ENCODE assay signal across 21 cellular contexts in the genomic region with DNA sequence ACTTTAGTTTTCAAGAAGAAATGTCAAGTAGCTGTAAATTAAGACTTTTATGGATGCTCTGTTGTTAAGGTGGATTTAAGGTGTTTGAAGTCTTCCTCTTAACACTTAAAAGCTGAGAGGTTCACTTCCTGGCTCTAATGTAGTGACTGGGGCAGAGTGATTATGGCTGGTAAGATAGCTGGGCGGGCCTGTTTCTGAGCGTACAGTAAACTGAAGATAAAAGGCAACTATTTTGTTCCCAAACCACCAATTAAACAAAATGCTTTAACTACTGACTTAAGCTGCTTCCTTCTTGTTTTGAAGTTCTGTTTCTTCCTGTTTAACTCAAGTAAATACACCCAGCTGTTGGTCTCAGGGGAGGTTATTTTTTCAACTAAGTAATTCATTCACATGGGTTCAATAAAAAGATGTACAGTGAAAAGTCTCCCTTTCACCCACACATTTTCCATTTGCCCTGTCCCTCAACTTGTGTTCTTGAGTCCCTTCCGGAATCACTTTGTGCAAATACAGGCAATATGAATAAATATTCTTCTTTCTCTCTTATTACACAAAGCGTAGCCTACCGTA. TPM values are rescaled to one million over a fixed set of nuclear protein-coding genes. Genes with fewer than 3 reads are reported as not detected.
DNase-seq lines count a peak whose midpoint lies in the region; ATAC-seq and TF ChIP-seq lines count a peak whose summit lies in the region.
"Had no signal": no experiment of that assay in that cellular context is flagged by ENCODE, and none has a peak within 500 bp of the region (broad histone marks: within the 10 kb centered on the region; RNA-seq: fewer than 3 reads in every experiment).

No MANE protein-coding gene starts in this region.

- H3K36me3 ChIP-seq in stomach, result peaks cover 0 to 17% (median 0%) of the 10 kb centered on the region in 4 donors
- no peaks in the 10 kb centered on the region for H3K36me3 ChIP-seq in Karpas-422 (ENCODE audit: insufficient read depth, low read length)
- H3K36me3 ChIP-seq: cardiac muscle cell, sigmoid colon had no signal

- H3K9me2 ChIP-seq in Karpas-422 (replicated peaks; ENCODE audit: insufficient read depth, low read length), result no peaks in the 10 kb centered on the region

- H3K9me3 ChIP-seq in stomach (no peaks in the 10 kb centered on the region), Karpas-422 (ENCODE audit: low read length) (no peaks in the 10 kb centered on the region)
- H3K9me3 ChIP-seq: sigmoid colon had no signal

- TF ChIP-seq EP300 in stomach (IDR thresholded peaks at IDR 0.05), result no peak

- H3K4me2 ChIP-seq in Karpas-422 (ENCODE audit: low read depth, low read length, poor library complexity, severe bottlenecking), result no peak overlapping the region

- ATAC-seq in GM18502 (IDR thresholded peaks at IDR 0.05; ENCODE audit: poor library complexity, unreplicated experiment) (no peak), GM19467 (IDR thresholded peaks at IDR 0.05; ENCODE audit: unreplicated experiment) (no peak)

- H4K20me1 ChIP-seq in Karpas-422 (ENCODE audit: insufficient read depth, low read depth, low read length), result no peaks in the 10 kb centered on the region

- TF ChIP-seq CTCF in GM12865 (IDR thresholded peaks at IDR 0.05; ENCODE audit: insufficient read depth, low read depth, low read length, missing control alignments) (no peak), stomach (IDR thresholded peaks at IDR 0.05) (no peak)

- no peak overlapping the region for H3K9ac ChIP-seq in Karpas-422 (ENCODE audit: low read length)
- H3K9ac ChIP-seq: parathyroid adenoma had no signal

- no peak overlapping the region for H2AFZ ChIP-seq in Karpas-422 (ENCODE audit: low read length)

- no peaks in the 10 kb centered on the region for H3K27me3 ChIP-seq in stomach
- no peaks in the 10 kb centered on the region for H3K27me3 ChIP-seq in Karpas-422 (ENCODE audit: low read length)
- H3K27me3 ChIP-seq: cardiac muscle cell, sigmoid colon had no signal

- in situ Hi-C loops in G401 (cut with HindIII; ENCODE audit: low sequenced_read_pairs), result no loop called here

- H3K27ac ChIP-seq in stomach, result peak overlapping the region in 4 of 5 donors; percentile 17 to 73 (median 56)
- no peak overlapping the region for H3K27ac ChIP-seq in Karpas-422 (ENCODE audit: low read length)
- H3K27ac ChIP-seq: cardiac muscle cell, parathyroid adenoma had no signal

- peak; percentile 12 for DNase-seq in GM12865 (ENCODE audit: low read depth)
- peak; percentile 45 for DNase-seq in NCI-H69 (lab: John Stamatoyannopoulos, UW)
- DNase-seq in left kidney (ENCODE audit: low read depth, low spot score), result peak; percentile 34
- peak; percentile 39 for DNase-seq in stomach
- no peak for DNase-seq in G401 (ENCODE audit: low spot score)
- DNase-seq in Karpas-422, result no peak
- DNase-seq: activated CD4-positive, alpha-beta memory T cell treated with anti-CD3 and anti-CD28 coated beads, Interleukin-2, amount 10 ng/mL, durations not matched to agents 7 days and 5 days; activated naive CD4-positive, alpha-beta T cell; amygdala; HFFc6; KG1; left ventricle myocardium superior; NCI-H1105 treated with DMSO at 0.1 percent for 48 hours; NCI-H2107; NCI-H526; SHP77 treated with DMSO at 0.1 percent for 48 hours; sigmoid colon had no signal

- TF ChIP-seq POLR2A in stomach (IDR thresholded peaks at IDR 0.05), result no peak

- 28 to 47% (median 40%) methylated on average over 5 of the region's 5 CpGs for WGBS in stomach, 5 donors

- intact Hi-C loops in stomach (cut with DNase I; ENCODE audit: low total_unique reads), result no loop called here

- H3K4me1 ChIP-seq in stomach (peaks cover 13 to 30% (median 25%) of the 10 kb centered on the region in 4 donors), Karpas-422 (ENCODE audit: low read length) (no peaks in the 10 kb centered on the region)
- H3K4me1 ChIP-seq: sigmoid colon had no signal

- H3K79me2 ChIP-seq in Karpas-422 (ENCODE audit: low read length), result no peaks in the 10 kb centered on the region
- H3K79me2 ChIP-seq: parathyroid adenoma had no signal

- H3K4me3 ChIP-seq in GM12865 (ENCODE audit: low read depth, low read length), result no peak overlapping the region
- H3K4me3 ChIP-seq in stomach, result no peak overlapping the region
- H3K4me3 ChIP-seq in Karpas-422 (ENCODE audit: low read length), result no peak overlapping the region
- H3K4me3 ChIP-seq: cardiac muscle cell, sigmoid colon had no signal

RNA-seq across cellular contexts. Expression of a gene that starts 19.3 kb away (rescaled TPM):
- 10 to 100 TPM in 2 of 5 donors, 1 to 10 TPM in 3; 2.3 to 20.7 (median 6.4) TPM for total RNA-seq in stomach
- 1 to 10 TPM in 2 of 3 donors, under 1 TPM in 1; 0.46 to 6.2 (median 1.5) TPM for polyA plus RNA-seq in stomach
- not detected in 2 replicates for total RNA-seq in G401 (2014; rRNA removed; shearing (Covaris generic))
- total RNA-seq in Karpas-422 (2014; rRNA removed; shearing (Covaris generic); ENCODE audit: low replicate concordance), result not detected in 2 replicates
- total RNA-seq: activated CD4-positive, alpha-beta memory T cell treated with anti-CD3 and anti-CD28 coated beads, Interleukin-2, amount 10 ng/mL, durations not matched to agents 7 days and 5 days; cardiac muscle cell; left ventricle myocardium superior had no signal
- polyA plus RNA-seq: cardiac muscle cell had no signal

Comparison
In these comparisons a context has a peak if more than half of its experiments do, and no peak if none do; other contexts are left out.
1. DNase-seq: peak in GM12865 (single experiment), NCI-H69 (single experiment), left kidney (single experiment) and stomach (single experiment); none in G401 (single experiment) and Karpas-422 (single experiment).